ENCODE assay signal across 13 cellular contexts in genomic region chr7:120156476-120156875, GRCh38.
DNase-seq lines count a peak whose midpoint lies in the region; ATAC-seq and TF ChIP-seq lines count a peak whose summit lies in the region.
"Had no signal": no experiment of that assay in that cellular context is flagged by ENCODE, and none has a peak within 500 bp of the region (broad histone marks: within the 10 kb centered on the region; RNA-seq: fewer than 3 reads in every experiment).

No MANE protein-coding gene starts in this region.

- H3K4me3 ChIP-seq in KMS-11 (IDR thresholded peaks at IDR 0.05; ENCODE audit: insufficient read depth, low read depth, low read length) = no peak overlapping the region
- H3K4me3 ChIP-seq: HAP-1 had no signal

- H3K4me2 ChIP-seq in KMS-11 = peak overlapping the region; percentile 30

- TF ChIP-seq CTCF in KMS-11 (conservative IDR thresholded peaks at IDR 0.05; ENCODE audit: low read depth, low read length) = no peak

- no peaks in the 10 kb centered on the region for H4K20me1 ChIP-seq in KMS-11 (ENCODE audit: insufficient read depth)

- no peak for ATAC-seq in GM21528 (IDR thresholded peaks at IDR 0.05; ENCODE audit: low FRiP score, unreplicated experiment)

- H3K4me1 ChIP-seq in KMS-11 (ENCODE audit: low read depth, poor library complexity, severe bottlenecking) = peaks cover 12% of the 10 kb centered on the region
- H3K4me1 ChIP-seq: Caco-2, HAP-1 had no signal

- H3K27me3 ChIP-seq in KMS-11 (ENCODE audit: insufficient read depth, low read depth) = no peaks in the 10 kb centered on the region

- no peaks in the 10 kb centered on the region for H3K36me3 ChIP-seq in KMS-11 (ENCODE audit: insufficient read depth)
- H3K36me3 ChIP-seq: HAP-1 had no signal

- DNase-seq in cerebellar cortex (ENCODE audit: low spot score) (peak; percentile 68), midbrain (lab: John Stamatoyannopoulos, UW) (peak; percentile 0), NCI-H510A treated with DMSO at 0.1 percent for 48 hours (lab: John Stamatoyannopoulos, UW) (no peak), AG08396 (ENCODE audit: low spot score) (no peak)
- DNase-seq: ACHN; AML-193; Caco-2; CD4-positive, alpha-beta T cell; GDM1 had no signal

- H3K27ac ChIP-seq in KMS-11 = no peak overlapping the region
- H3K27ac ChIP-seq: C4-2B had no signal

- no peaks in the 10 kb centered on the region for H3K79me2 ChIP-seq in KMS-11 (ENCODE audit: insufficient read depth, low read depth)

- H2AFZ ChIP-seq in KMS-11 (ENCODE audit: low read depth) = 0 out of 2 replicates have a peak overlapping the region, but pooled peaks have one; percentile 18

- H3K9ac ChIP-seq in KMS-11 = no peak overlapping the region

Comparison
In these comparisons a context has a peak if more than half of its experiments do, and no peak if none do; other contexts are left out.
1. DNase-seq: peak in cerebellar cortex (single experiment) and midbrain (single experiment); none in NCI-H510A treated with DMSO at 0.1 percent for 48 hours (single experiment) and AG08396 (single experiment).